ENCODE assay signal across 9 cellular contexts in the genomic region with DNA sequence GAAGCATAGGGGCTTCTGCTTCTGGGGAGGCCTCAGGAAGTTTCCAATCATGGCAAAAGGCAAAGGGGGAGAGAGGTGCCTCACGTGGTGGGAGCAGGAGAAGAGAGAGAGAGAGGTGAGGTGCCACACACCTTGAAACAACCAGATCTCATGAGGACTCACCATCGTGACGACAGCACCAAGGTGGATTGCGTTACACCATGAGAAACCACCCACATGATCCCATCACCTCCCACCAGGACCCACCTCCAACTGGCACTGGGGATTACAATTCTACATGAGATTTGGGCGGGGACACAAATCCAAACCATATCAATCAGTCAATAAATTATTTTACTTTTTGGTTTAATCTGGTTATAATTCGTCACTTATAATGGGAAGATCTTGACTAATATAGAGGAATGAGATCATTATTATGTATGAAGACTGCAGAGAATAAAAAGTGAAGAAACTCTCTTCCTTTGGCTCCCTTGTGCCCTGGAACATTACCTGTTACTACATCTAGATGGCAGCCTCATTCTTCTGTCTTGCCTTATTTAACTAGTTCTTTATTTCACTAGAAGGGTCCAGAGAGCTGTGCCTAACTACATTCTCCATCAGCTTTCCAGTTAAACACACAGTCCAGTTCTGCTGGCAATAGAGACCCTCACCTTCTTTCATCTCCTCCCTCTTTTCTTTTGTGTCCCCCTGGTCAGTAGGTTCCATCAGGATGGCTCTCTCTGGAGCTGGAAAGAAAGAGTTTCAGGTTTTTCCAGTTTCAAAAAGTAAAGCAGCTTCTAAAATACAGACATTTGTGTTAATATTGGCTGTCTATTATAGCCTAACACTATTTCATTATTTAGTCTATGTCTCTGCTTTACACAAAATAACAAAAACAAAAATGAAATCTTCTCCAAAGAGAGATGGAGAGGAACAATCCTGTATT. TPM values are rescaled to one million over a fixed set of nuclear protein-coding genes. Genes with fewer than 3 reads are reported as not detected.
DNase-seq lines count a peak whose midpoint lies in the region; ATAC-seq, FAIRE-seq and TF ChIP-seq lines count a peak whose summit lies in the region.
"Had no signal": no experiment of that assay in that cellular context is flagged by ENCODE, and none has a peak within 500 bp of the region (broad histone marks: within the 10 kb centered on the region; RNA-seq: fewer than 3 reads in every experiment).

No MANE protein-coding gene starts in this region.

- CTCF ChIA-PET in GM12878 (lab: Yijun Ruan, JAX): interaction anchor here (0.5 to 2.7 kb wide), 8 partner anchors 10 to 440 kb away, joined by 3 to 16 read pairs (median 4); partner anchors contain the start of gene FBXO38

- WGBS in GM12878 (ENCODE audit: insufficient coverage, insufficient replicate concordance, low lambda C conversion rate, missing lambda C conversion rate): 1% methylated on average over 5 of the region's 6 CpGs

- FAIRE-seq in GM12878 (lab: Jason Lieb, UNC): no peak

- RAD21 ChIA-PET in GM12878 (lab: Charles Lee; ENCODE audit: unreplicated experiment): interaction anchor here (1.0 kb wide), 1 partner anchor 440 kb away, joined by 5 read pairs; no protein-coding TSS in a partner anchor

- no peak for TF ChIP-seq POLR2A in NB4 (IDR thresholded peaks at IDR 0.05; ENCODE audit: extremely low read depth, insufficient read length)
- no peak for TF ChIP-seq POLR2A in GM12878 (IDR thresholded peaks at IDR 0.05; ENCODE audit: low read depth, low read length)

- no peak overlapping the region for H3K4me2 ChIP-seq in GM12878 (ENCODE audit: control insufficient read depth, insufficient read depth)

- ATAC-seq in GM12878: peak; percentile 57; the same call in 2 of the 3 replicates
- ATAC-seq in mucosa of descending colon: peak; percentile 42
- no peak for ATAC-seq in GM19328 (IDR thresholded peaks at IDR 0.05; ENCODE audit: unreplicated experiment)
- no peak for ATAC-seq in HG03196 (IDR thresholded peaks at IDR 0.05; ENCODE audit: unreplicated experiment)

- no peak overlapping the region for H3K4me3 ChIP-seq in NB4 (ENCODE audit: low read depth, low read length)
- H3K4me3 ChIP-seq in GM12878: no peak overlapping the region
- no peak overlapping the region for H3K4me3 ChIP-seq in mucosa of descending colon

- intact Hi-C loops in GM12878 (cut with micrococcal nuclease; ENCODE audit: unreplicated experiment) (loop anchor here (5.0 to 10.0 kb wide), 2 partner anchors 82 to 194 kb away; no protein-coding TSS in a partner anchor), mucosa of descending colon (cut with DNase I, micrococcal nuclease) (no loop called here)

- H3K36me3 ChIP-seq in GM12878 (ENCODE audit: control insufficient read depth in 2 of 2, insufficient read depth in 2 of 2, low read length in 1 of 2) (no peaks in the 10 kb centered on the region), mucosa of descending colon (ENCODE audit: low read depth) (no peaks in the 10 kb centered on the region)

- H3K9me3 ChIP-seq in GM12878 (replicated peaks; ENCODE audit: control insufficient read depth, insufficient read depth, low read length) (no peaks in the 10 kb centered on the region), mucosa of descending colon (no peaks in the 10 kb centered on the region)

- in situ Hi-C loops in GM12878 (cut with MboI): no loop called here

- H3K9ac ChIP-seq in GM12878 (ENCODE audit: control insufficient read depth, insufficient read depth, low read length): no peak overlapping the region

- H3K79me2 ChIP-seq in GM12878 (ENCODE audit: control insufficient read depth, insufficient read depth, low read length): no peaks in the 10 kb centered on the region

- SMC1A ChIA-PET in GM12878 (lab: Charles Lee; ENCODE audit: uncharacterized antibody, unreplicated experiment): no interaction called here

- H3K4me1 ChIP-seq in GM12878 (ENCODE audit: control insufficient read depth, insufficient read depth, low read length): no peaks in the 10 kb centered on the region
- H3K4me1 ChIP-seq in mucosa of descending colon (ENCODE audit: low read depth): no peaks in the 10 kb centered on the region

- POLR2A ChIA-PET in GM12878 (lab: Charles Lee): no interaction called here

- H4K20me1 ChIP-seq in GM12878 (ENCODE audit: control insufficient read depth, insufficient read depth): no peaks in the 10 kb centered on the region

- H2AFZ ChIP-seq in GM12878 (ENCODE audit: control insufficient read depth, low read depth, low read length): no peak overlapping the region

- H3K27ac ChIP-seq in GM12878 (ENCODE audit: control insufficient read depth, insufficient read depth): no peak overlapping the region

- TF ChIP-seq RAD21 in GM12878 (IDR thresholded peaks at IDR 0.05; ENCODE audit: insufficient read depth, low read depth, low read length): peak; percentile 32; the same call in 1 of the 2 replicates

- DNase-seq in NCI-H2171 treated with DMSO at 0.1 percent for 48 hours (lab: John Stamatoyannopoulos, UW) (peak; percentile 12), NCI-H2171 (lab: John Stamatoyannopoulos, UW) (no peak), NB4 (ENCODE audit: low read depth) (peak; percentile 20), GM12878 (ENCODE audit: low read depth, low spot score) (no peak), mucosa of descending colon (peak in 1 of 3 donors; percentile 3)
- no peak for DNase-seq in activated T-cell treated with anti-CD3 and anti-CD28 coated beads, Interleukin-2, amount 50 U/mL, for 1 hour

- no TSS peak for BruUV-seq in GM12878 (replicated peaks; lab: Mats Ljungman, UMichigan)

- TF ChIP-seq CTCF in NB4 (IDR thresholded peaks at IDR 0.05; ENCODE audit: low read depth, low read length): peak; percentile 12
- peak; percentile 15 to 36 (median 28); a peak in 4 of 6 replicates for TF ChIP-seq CTCF in GM12878 (IDR thresholded peaks at IDR 0.05 in 2 of 3, conservative IDR thresholded peaks at IDR 0.05 in 1 of 3; ENCODE audit: control insufficient read depth in 2 of 3, extremely low read depth in 1 of 3, insufficient read depth in 1 of 3, low read depth in 3 of 3, low read length in 3 of 3)
- TF ChIP-seq CTCF in mucosa of descending colon (IDR thresholded peaks at IDR 0.05): no peak

- no peaks in the 10 kb centered on the region for H3K27me3 ChIP-seq in GM12878 (replicated peaks in 1 of 2; ENCODE audit: control insufficient read depth in 2 of 2, insufficient read depth in 2 of 2, low read length in 1 of 2)

- no peak for TF ChIP-seq EP300 in GM12878 (IDR thresholded peaks at IDR 0.05; ENCODE audit: borderline replicate concordance in 1 of 2, control insufficient read depth in 1 of 2, low read depth in 2 of 2, low read length in 2 of 2)

RNA-seq across cellular contexts. Expression of gene SPINK7, which starts 21.7 kb away (rescaled TPM):
- total RNA-seq in GM12878 (2013; cell fraction: nucleolus; rRNA removed): not detected in 2 replicates
- total RNA-seq in GM12878 (2014; rRNA removed): not detected in 2 replicates
- total RNA-seq in GM12878 (2014; rRNA removed; fragmentation: Illumina TruSeq; extraction: Trizol): not detected in 2 replicates
- total RNA-seq in GM12878 (2021): not detected in 2 replicates
- polyA plus RNA-seq in GM12878 (2011; ENCODE audit: low read depth): not detected
- not detected in 2 replicates for polyA plus RNA-seq in GM12878 (2011; rRNA removed)
- polyA plus RNA-seq in GM12878 (2011; cell fraction: cytosol; rRNA removed): 0.19 TPM in 1 of 2 replicates, not detected in the other
- not detected in 2 replicates for polyA plus RNA-seq in GM12878 (2011; cell fraction: nucleus; rRNA removed)
- polyA plus RNA-seq in GM12878 (2012): not detected in 2 replicates
- polyA plus RNA-seq in GM12878 (2014; fragmentation: Illumina TruSeq; extraction: Trizol): not detected in 2 replicates
- polyA plus RNA-seq in GM12878 (2014; fragmentation: Nextera tagmentation; extraction: Ambion mirVana): not detected
- polyA plus RNA-seq in GM12878 (2014; rRNA removed): not detected in 2 replicates
- polyA plus RNA-seq in GM12878 (2016; fragmentation: Nextera tagmentation; extraction: Ambion mirVana): not detected
- not detected in 2 replicates for polyA minus RNA-seq in GM12878 (2011; rRNA and poly(A)+ RNA removed)
- polyA minus RNA-seq in GM12878 (2011; cell fraction: cytosol; rRNA and poly(A)+ RNA removed): not detected in 2 replicates
- not detected in 2 replicates for polyA minus RNA-seq in GM12878 (2011; cell fraction: nucleus; rRNA and poly(A)+ RNA removed)
- not detected for total RNA-seq in mucosa of descending colon
- total RNA-seq: mononuclear cell had no signal

RNA-seq across cellular contexts. Expression of gene SPINK13, which starts 21.9 kb away (rescaled TPM):
- total RNA-seq in GM12878 (2013; cell fraction: nucleolus; rRNA removed): not detected in 2 replicates
- total RNA-seq in GM12878 (2014; rRNA removed) (not detected in 2 replicates), GM12878 (2014; rRNA removed; fragmentation: Illumina TruSeq; extraction: Trizol) (not detected in 2 replicates), GM12878 (2021) (not detected in 2 replicates), mucosa of descending colon (not detected)
- polyA plus RNA-seq in GM12878 (2011; ENCODE audit: low read depth): not detected
- polyA plus RNA-seq in GM12878 (2011; rRNA removed) (0.16 and 0.55 TPM in 2 replicates), GM12878 (2014; fragmentation: Illumina TruSeq; extraction: Trizol) (not detected in 2 replicates), GM12878 (2014; fragmentation: Nextera tagmentation; extraction: Ambion mirVana) (under 1 TPM in 1 of 2 experiments, not detected in 1; 0.15 TPM), GM12878 (2014; rRNA removed) (0.51 TPM in 1 of 2 replicates, not detected in the other), GM12878 (2016; fragmentation: Nextera tagmentation; extraction: Ambion mirVana) (not detected)
- polyA plus RNA-seq in GM12878 (2011; cell fraction: cytosol; rRNA removed): 0.08 TPM in 1 of 2 replicates, not detected in the other
- 0.22 and 0.42 TPM in 2 replicates for polyA plus RNA-seq in GM12878 (2011; cell fraction: nucleus; rRNA removed)
- polyA plus RNA-seq in GM12878 (2012): not detected in 2 replicates
- not detected in 2 replicates for polyA minus RNA-seq in GM12878 (2011; rRNA and poly(A)+ RNA removed)
- polyA minus RNA-seq in GM12878 (2011; cell fraction: cytosol; rRNA and poly(A)+ RNA removed): not detected in 2 replicates
- polyA minus RNA-seq in GM12878 (2011; cell fraction: nucleus; rRNA and poly(A)+ RNA removed): not detected in 2 replicates
- total RNA-seq: mononuclear cell had no signal

RNA-seq across cellular contexts. Expression of gene SPINK9, which starts 44.8 kb away (rescaled TPM):
- not detected in 2 replicates for total RNA-seq in GM12878 (2013; cell fraction: nucleolus; rRNA removed)
- total RNA-seq in GM12878 (2014; rRNA removed) (not detected in 2 replicates), GM12878 (2014; rRNA removed; fragmentation: Illumina TruSeq; extraction: Trizol) (not detected in 2 replicates), GM12878 (2021) (not detected in 2 replicates), mucosa of descending colon (not detected)
- not detected for polyA plus RNA-seq in GM12878 (2011; ENCODE audit: low read depth)
- polyA plus RNA-seq in GM12878 (2011; rRNA removed) (not detected in 2 replicates), GM12878 (2014; fragmentation: Illumina TruSeq; extraction: Trizol) (not detected in 2 replicates), GM12878 (2014; fragmentation: Nextera tagmentation; extraction: Ambion mirVana) (not detected), GM12878 (2014; rRNA removed) (not detected in 2 replicates), GM12878 (2016; fragmentation: Nextera tagmentation; extraction: Ambion mirVana) (not detected)
- polyA plus RNA-seq in GM12878 (2011; cell fraction: cytosol; rRNA removed): not detected in 2 replicates
- not detected in 2 replicates for polyA plus RNA-seq in GM12878 (2011; cell fraction: nucleus; rRNA removed)
- not detected in 2 replicates for polyA plus RNA-seq in GM12878 (2012)
- polyA minus RNA-seq in GM12878 (2011; rRNA and poly(A)+ RNA removed): not detected in 2 replicates
- polyA minus RNA-seq in GM12878 (2011; cell fraction: cytosol; rRNA and poly(A)+ RNA removed): not detected in 2 replicates
- polyA minus RNA-seq in GM12878 (2011; cell fraction: nucleus; rRNA and poly(A)+ RNA removed): not detected in 2 replicates
- total RNA-seq: mononuclear cell had no signal

RNA-seq across cellular contexts. Expression of gene MARCOL, which starts 52.2 kb away (rescaled TPM):
- not detected in 2 replicates for total RNA-seq in GM12878 (2013; cell fraction: nucleolus; rRNA removed)
- not detected in 2 replicates for total RNA-seq in GM12878 (2014; rRNA removed)
- not detected in 2 replicates for total RNA-seq in GM12878 (2014; rRNA removed; fragmentation: Illumina TruSeq; extraction: Trizol)
- not detected in 2 replicates for total RNA-seq in GM12878 (2021)
- not detected for polyA plus RNA-seq in GM12878 (2011; ENCODE audit: low read depth)
- 1.4 and 1.7 TPM in 2 replicates for polyA plus RNA-seq in GM12878 (2011; rRNA removed)
- 0.55 and 0.65 TPM in 2 replicates for polyA plus RNA-seq in GM12878 (2011; cell fraction: cytosol; rRNA removed)
- 0.95 and 1.5 TPM in 2 replicates for polyA plus RNA-seq in GM12878 (2011; cell fraction: nucleus; rRNA removed)
- polyA plus RNA-seq in GM12878 (2012): not detected in 2 replicates
- polyA plus RNA-seq in GM12878 (2014; fragmentation: Illumina TruSeq; extraction: Trizol): not detected in 2 replicates
- not detected for polyA plus RNA-seq in GM12878 (2014; fragmentation: Nextera tagmentation; extraction: Ambion mirVana)
- not detected in 2 replicates for polyA plus RNA-seq in GM12878 (2014; rRNA removed)
- polyA plus RNA-seq in GM12878 (2016; fragmentation: Nextera tagmentation; extraction: Ambion mirVana): not detected
- 1.3 and 1.7 TPM in 2 replicates for polyA minus RNA-seq in GM12878 (2011; rRNA and poly(A)+ RNA removed)
- polyA minus RNA-seq in GM12878 (2011; cell fraction: cytosol; rRNA and poly(A)+ RNA removed): 0.94 TPM in 1 of 2 replicates, not detected in the other
- 2.8 and 2.9 TPM in 2 replicates for polyA minus RNA-seq in GM12878 (2011; cell fraction: nucleus; rRNA and poly(A)+ RNA removed)
- total RNA-seq in mucosa of descending colon: under 1 TPM in 1 of 3 donors, not detected in 2; 0.82 TPM
- total RNA-seq: mononuclear cell had no signal

Comparison
In these comparisons a context has a peak if more than half of its experiments do, and no peak if none do; other contexts are left out.
1. DNase-seq: peak in NCI-H2171 treated with DMSO at 0.1 percent for 48 hours (single experiment) and NB4 (single experiment); none in NCI-H2171 (single experiment), GM12878 (single experiment) and activated T-cell treated with anti-CD3 and anti-CD28 coated beads, Interleukin-2, amount 50 U/mL, for 1 hour (single experiment).
2. ATAC-seq: peak in GM12878 (single experiment) and mucosa of descending colon (single experiment); none in GM19328 (single experiment) and HG03196 (single experiment).